2 cellular contexts compared by ENCODE assay signal in genomic region chr1:21278898-21279819, GRCh38.
TF ChIP-seq lines count a peak whose summit lies in the region.

No MANE protein-coding gene starts in this region.

TF ChIP-seq in liver, 16 proteins besides CTCF, POLR2A, EP300 and RAD21:
- TF ChIP-seq REST (IDR thresholded peaks at IDR 0.05): no peak
- TF ChIP-seq YY1 (IDR thresholded peaks at IDR 0.05): no peak
- TF ChIP-seq NR2F2 (IDR thresholded peaks at IDR 0.05): peak; percentile 74
- TF ChIP-seq HNF4G (IDR thresholded peaks at IDR 0.05): no peak
- no peak for TF ChIP-seq GABPA (IDR thresholded peaks at IDR 0.05 in 1 of 2, conservative IDR thresholded peaks at IDR 0.05 in 1 of 2)

TF ChIP-seq in HepG2, 621 proteins besides CTCF, POLR2A, EP300 and RAD21 (continued from another document):
- no peak for TF ChIP-seq MTERF4 (CRISPR knock-in tag; IDR thresholded peaks at IDR 0.05)
- TF ChIP-seq ETV6 (CRISPR knock-in tag; conservative IDR thresholded peaks at IDR 0.05): no peak
- TF ChIP-seq KDM5B (CRISPR knock-in tag; IDR thresholded peaks at IDR 0.05; ENCODE audit: borderline replicate concordance): no peak
- no peak for TF ChIP-seq KLF9 (CRISPR knock-in tag; IDR thresholded peaks at IDR 0.05; ENCODE audit: low read depth)
- TF ChIP-seq HMG20A (CRISPR knock-in tag; IDR thresholded peaks at IDR 0.05; ENCODE audit: borderline replicate concordance): no peak
- TF ChIP-seq ZNF75D (CRISPR knock-in tag; IDR thresholded peaks at IDR 0.05; ENCODE audit: borderline replicate concordance): no peak
- TF ChIP-seq ZSCAN5A (CRISPR knock-in tag; IDR thresholded peaks at IDR 0.05; ENCODE audit: borderline replicate concordance): no peak
- TF ChIP-seq REXO4 (CRISPR knock-in tag; IDR thresholded peaks at IDR 0.05; ENCODE audit: borderline replicate concordance): no peak
- TF ChIP-seq ZNF512 (CRISPR knock-in tag; IDR thresholded peaks at IDR 0.05): no peak
- TF ChIP-seq ZNF850 (CRISPR knock-in tag; conservative IDR thresholded peaks at IDR 0.05): no peak
- TF ChIP-seq ZNF674 (CRISPR knock-in tag; IDR thresholded peaks at IDR 0.05; ENCODE audit: low read depth): no peak
- no peak for TF ChIP-seq ISX (CRISPR knock-in tag; conservative IDR thresholded peaks at IDR 0.05)
- no peak for TF ChIP-seq PREB (CRISPR knock-in tag; IDR thresholded peaks at IDR 0.05)
- TF ChIP-seq POGK (CRISPR knock-in tag; conservative IDR thresholded peaks at IDR 0.05): no peak
- TF ChIP-seq MED8 (CRISPR knock-in tag; IDR thresholded peaks at IDR 0.05; ENCODE audit: insufficient replicate concordance): no peak
- TF ChIP-seq ZNF138 (CRISPR knock-in tag; IDR thresholded peaks at IDR 0.05; ENCODE audit: low read depth): no peak
- no peak for TF ChIP-seq HNRNPK (IDR thresholded peaks at IDR 0.05; ENCODE audit: low read depth, low read length, poor library complexity, severe bottlenecking)
- no peak for TF ChIP-seq REST (IDR thresholded peaks at IDR 0.05; ENCODE audit: borderline replicate concordance in 1 of 2, low read depth in 1 of 2, low read length in 2 of 2)
